Comparison of ENCODE assay signal across 32 cellular contexts in the genomic region with DNA sequence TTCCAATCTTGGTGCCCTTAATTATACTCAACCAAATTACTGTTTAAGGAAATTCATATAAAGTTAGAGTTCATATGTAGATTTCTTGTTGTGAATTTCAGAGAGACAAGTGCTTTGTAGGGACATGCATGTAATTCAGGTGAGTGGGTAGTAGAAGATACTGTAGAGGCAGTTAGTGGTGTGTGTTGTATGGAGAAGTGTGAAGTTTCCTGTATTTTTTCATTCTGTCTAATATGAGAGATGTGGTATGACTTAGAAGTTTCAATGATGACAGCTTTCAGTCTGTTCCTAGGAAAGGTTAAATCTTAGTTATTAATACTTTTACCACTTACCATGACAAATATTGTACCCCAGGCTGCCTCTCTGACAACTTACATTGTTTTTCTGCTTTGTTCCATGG.
"Had no signal": no experiment of that assay in that cellular context is flagged by ENCODE, and none has a peak within 500 bp of the region (broad histone marks: within the 10 kb centered on the region; RNA-seq: fewer than 3 reads in every experiment).

No MANE protein-coding gene starts in this region.

- H3K27ac Mint-ChIP-seq: activated B cell treated with CpG ODN at 0.5 μM for 24 hours; activated CD4-positive, alpha-beta memory T cell treated with anti-CD3 and anti-CD28 coated beads for 36 hours; activated CD4-positive, alpha-beta T cell treated with anti-CD3 and anti-CD28 coated beads, Interleukin-2, amount 10 ng/mL, durations not matched to agents 24 days and 14 days; activated CD8-positive, alpha-beta T cell treated with anti-CD3 and anti-CD28 coated beads for 36 hours; activated naive CD4-positive, alpha-beta T cell treated with anti-CD3 and anti-CD28 coated beads for 36 hours; activated naive CD4-positive, alpha-beta T cell treated with anti-CD3 and anti-CD28 coated beads, Interleukin-2, amount 50 U/mL, for 72 hours; activated naive CD8-positive, alpha-beta T cell treated with anti-CD3 and anti-CD28 coated beads for 36 hours; activated T-cell treated with anti-CD3 and anti-CD28 coated beads, Interleukin-2, amount 50 U/mL, for 72 hours; activated T-helper 1 cell treated with anti-CD3 and anti-CD28 coated beads, Interleukin-12 subunit alpha, Interleukin-12 subunit beta, Interleukin-2, Interleukin-4 antibody, amounts not matched to agents 30 ng/mL and 10 ng/mL and 1 ng/mL, durations not matched to agents 14 hours and 24 hours and 36 hours; T-cell; T-helper 17 cell had no signal

- H3K27ac ChIP-seq: adrenal gland, body of pancreas, brain microvascular endothelial cell, breast epithelium, VCaP had no signal

- H3K4me3 Mint-ChIP-seq: activated B cell treated with CpG ODN at 0.5 μM for 24 hours; activated CD4-positive, alpha-beta memory T cell treated with anti-CD3 and anti-CD28 coated beads for 36 hours; activated CD4-positive, alpha-beta T cell treated with anti-CD3 and anti-CD28 coated beads, Interleukin-2, amount 10 ng/mL, durations not matched to agents 24 days and 14 days; activated CD8-positive, alpha-beta T cell treated with anti-CD3 and anti-CD28 coated beads for 36 hours; activated naive CD4-positive, alpha-beta T cell treated with anti-CD3 and anti-CD28 coated beads for 36 hours; activated naive CD8-positive, alpha-beta T cell treated with anti-CD3 and anti-CD28 coated beads for 36 hours; activated T-cell treated with anti-CD3 and anti-CD28 coated beads, Interleukin-2, amount 50 U/mL, for 4 hours; activated T-cell treated with anti-CD3 and anti-CD28 coated beads, Interleukin-2, amount 50 U/mL, for 72 hours; activated T-helper 1 cell treated with anti-CD3 and anti-CD28 coated beads, Interleukin-12 subunit alpha, Interleukin-12 subunit beta, Interleukin-2, Interleukin-4 antibody, amounts not matched to agents 30 ng/mL and 10 ng/mL and 1 ng/mL, durations not matched to agents 14 hours and 24 hours and 36 hours; T-cell; T-helper 17 cell had no signal

- H3K4me3 ChIP-seq: adrenal gland, body of pancreas, breast epithelium had no signal

- H3K27me3 Mint-ChIP-seq: activated B cell treated with CpG ODN at 0.5 μM for 24 hours; activated CD4-positive, alpha-beta T cell treated with anti-CD3 and anti-CD28 coated beads, Interleukin-2, amount 10 ng/mL, durations not matched to agents 24 days and 14 days; activated naive CD8-positive, alpha-beta T cell treated with anti-CD3 and anti-CD28 coated beads for 36 hours; T-cell; T-helper 17 cell had no signal

- H3K36me3 ChIP-seq: adrenal gland, brain microvascular endothelial cell, breast epithelium had no signal

- DNase-seq: activated B cell treated with CpG ODN at 0.5 μM for 24 hours; activated CD4-positive, alpha-beta memory T cell treated with anti-CD3 and anti-CD28 coated beads for 36 hours; activated CD4-positive, alpha-beta T cell treated with anti-CD3 and anti-CD28 coated beads for 4 hours; activated CD4-positive, alpha-beta T cell treated with anti-CD3 and anti-CD28 coated beads, Interleukin-2, amount 10 ng/mL, durations not matched to agents 24 days and 14 days; activated CD4-positive, alpha-beta T cell treated with anti-CD3 and anti-CD28 coated beads, Interleukin-2, amount 50 U/mL, for 1 hour; activated CD4-positive, alpha-beta T cell treated with anti-CD3 and anti-CD28 coated beads, Interleukin-2, amount 50 U/mL, for 4 hours; activated CD4-positive, CD25-positive, alpha-beta regulatory T cell treated with anti-CD3 and anti-CD28 coated beads, Interleukin-2, amount 50 U/mL, for 72 hours; activated CD8-positive, alpha-beta memory T cell treated with anti-CD3 and anti-CD28 coated beads, Interleukin-2, amount 50 U/mL, for 4 hours; activated CD8-positive, alpha-beta T cell treated with anti-CD3 and anti-CD28 coated beads for 36 hours; activated effector memory CD4-positive, alpha-beta T cell treated with anti-CD3 and anti-CD28 coated beads, Interleukin-2, amount 50 U/mL, for 16 hours; activated gamma-delta T cell treated with Interleukin-2 at 50 U/mL for 16 hours; activated naive CD4-positive, alpha-beta T cell; activated naive CD4-positive, alpha-beta T cell treated with anti-CD3 and anti-CD28 coated beads for 36 hours; activated naive CD4-positive, alpha-beta T cell treated with anti-CD3 and anti-CD28 coated beads, Interleukin-2, amount 50 U/mL, for 16 hours; activated naive CD8-positive, alpha-beta T cell treated with anti-CD3 and anti-CD28 coated beads for 36 hours; activated T-cell treated with anti-CD3 and anti-CD28 coated beads for 4 hours; activated T-cell treated with anti-CD3 and anti-CD28 coated beads, Interleukin-2, amount 50 U/mL, for 1 hour; activated T-cell treated with anti-CD3 and anti-CD28 coated beads, Interleukin-2, amount 50 U/mL, for 4 hours; activated T-cell treated with anti-CD3 and anti-CD28 coated beads, Interleukin-2, amount 50 U/mL, for 72 hours; adrenal gland; amniotic stem cell; aorta; body of pancreas; brain microvascular endothelial cell; central memory CD4-positive, alpha-beta T cell; T-cell; T-helper 17 cell; T-helper 9 cell had no signal

- H3K4me1 ChIP-seq: adrenal gland, body of pancreas, breast epithelium had no signal

- H3K9me3 ChIP-seq: adrenal gland, body of pancreas, breast epithelium had no signal

- ATAC-seq: activated CD8-positive, alpha-beta T cell treated with anti-CD3 and anti-CD28 coated beads for 36 hours; activated T-cell treated with anti-CD3 and anti-CD28 coated beads, Interleukin-2, amount 50 U/mL, for 4 hours; body of pancreas; T-cell; T-helper 17 cell had no signal

- H3K4me1 Mint-ChIP-seq: activated B cell treated with CpG ODN at 0.5 μM for 24 hours; activated CD4-positive, alpha-beta T cell treated with anti-CD3 and anti-CD28 coated beads, Interleukin-2, amount 10 ng/mL, durations not matched to agents 24 days and 14 days; activated naive CD8-positive, alpha-beta T cell treated with anti-CD3 and anti-CD28 coated beads for 36 hours; T-cell; T-helper 17 cell had no signal

- H3K36me3 Mint-ChIP-seq: activated CD4-positive, alpha-beta memory T cell treated with anti-CD3 and anti-CD28 coated beads for 36 hours; activated naive CD4-positive, alpha-beta T cell treated with anti-CD3 and anti-CD28 coated beads, Interleukin-2, amount 50 U/mL, for 72 hours; activated naive CD8-positive, alpha-beta T cell treated with anti-CD3 and anti-CD28 coated beads for 36 hours; T-cell had no signal

- H3K9me3 Mint-ChIP-seq: activated B cell treated with CpG ODN at 0.5 μM for 24 hours; activated CD4-positive, alpha-beta memory T cell treated with anti-CD3 and anti-CD28 coated beads for 36 hours; activated CD4-positive, alpha-beta T cell treated with anti-CD3 and anti-CD28 coated beads, Interleukin-2, amount 10 ng/mL, durations not matched to agents 24 days and 14 days; activated T-helper 1 cell treated with anti-CD3 and anti-CD28 coated beads, Interleukin-12 subunit alpha, Interleukin-12 subunit beta, Interleukin-2, Interleukin-4 antibody, amounts not matched to agents 30 ng/mL and 10 ng/mL and 1 ng/mL, durations not matched to agents 14 hours and 24 hours and 36 hours had no signal

- H3K27me3 ChIP-seq: adrenal gland, body of pancreas, brain microvascular endothelial cell, breast epithelium had no signal
